ENCODE assay signal across 2 cellular contexts in the genomic region with DNA sequence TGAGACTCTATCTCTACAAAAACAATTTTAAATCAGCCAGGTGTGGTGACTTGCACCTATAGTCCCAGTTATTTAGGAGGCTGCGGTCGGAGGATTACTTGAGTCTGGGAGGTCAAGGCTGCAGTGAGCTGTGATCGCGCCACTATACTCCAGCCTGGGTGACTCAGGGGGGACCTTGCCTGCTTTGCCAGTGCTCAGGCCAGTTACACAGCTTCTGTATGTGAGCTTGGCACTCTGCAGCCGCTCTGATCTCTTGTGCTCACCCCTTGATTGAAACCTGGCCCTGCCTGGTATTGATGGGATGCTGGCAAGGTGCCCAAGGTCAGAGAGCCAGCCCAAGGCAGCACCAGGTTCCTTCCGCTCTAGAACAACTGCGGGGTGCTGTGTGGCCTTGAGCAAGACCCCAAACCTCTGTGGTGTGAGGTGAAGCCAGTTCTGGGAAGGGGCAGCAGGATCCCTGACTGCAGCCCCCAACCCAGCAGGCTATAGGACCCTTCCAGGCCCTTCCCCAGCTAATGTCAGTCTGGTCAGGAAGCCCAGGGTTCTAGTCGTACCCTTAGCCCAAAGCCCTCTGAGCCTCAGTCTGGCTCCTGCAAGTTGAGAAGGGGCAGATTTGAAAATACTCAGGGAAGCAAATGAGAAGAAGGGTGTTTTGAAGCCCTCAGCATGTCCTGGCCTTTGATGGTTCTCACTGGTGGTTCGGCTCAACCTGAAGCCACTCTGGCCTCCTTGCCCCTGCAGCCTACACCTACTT.
A peak's percentile ranks its signal among the peaks of the same experiment; 100 is the strongest.
TF ChIP-seq lines count a peak whose summit lies in the region.

No MANE protein-coding gene starts in this region.

TF ChIP-seq in K562, 482 proteins besides CTCF, POLR2A, EP300 and RAD21:
- TF ChIP-seq NFIC (IDR thresholded peaks at IDR 0.05) (peak; percentile 38; the same call in 1 of the 2 replicates), NFIX (CRISPR knock-in tag; IDR thresholded peaks at IDR 0.05; ENCODE audit: low read depth) (no peak), NR2C1 (IDR thresholded peaks at IDR 0.05) (no peak), NR2C1 (tag; IDR thresholded peaks at IDR 0.05) (no peak), POLR3G (IDR thresholded peaks at IDR 0.05; ENCODE audit: extremely low read depth, insufficient read length, insufficient replicate concordance) (no peak)

TF ChIP-seq in WTC11, 78 proteins besides CTCF, POLR2A, EP300 and RAD21:
- no peak for TF ChIP-seq ZNF671 (CRISPR knock-in tag; IDR thresholded peaks at IDR 0.05)
- no peak for TF ChIP-seq NFE2L1 (CRISPR knock-in tag; IDR thresholded peaks at IDR 0.05)
- no peak for TF ChIP-seq MYBL2 (CRISPR knock-in tag; IDR thresholded peaks at IDR 0.05)
- no peak for TF ChIP-seq SP1 (CRISPR knock-in tag; conservative IDR thresholded peaks at IDR 0.05)
- TF ChIP-seq E2F1 (CRISPR knock-in tag; IDR thresholded peaks at IDR 0.05): no peak
